Comparison of ENCODE assay signal across 1 cellular context in genomic region chr11:85609286-85609685, GRCh38. TPM values are rescaled to one million over a fixed set of nuclear protein-coding genes. Genes with fewer than 3 reads are reported as not detected.
"Had no signal": no experiment of that assay in that cellular context is flagged by ENCODE, and none has a peak within 500 bp of the region (broad histone marks: within the 10 kb centered on the region; RNA-seq: fewer than 3 reads in every experiment).

No MANE protein-coding gene starts in this region.

RNA-seq across cellular contexts. Expression of gene DLG2, which starts 17.9 kb away (rescaled TPM):
- total RNA-seq: SK-MEL-5 had no signal
